ENCODE assay signal across 8 cellular contexts in genomic region chr9:110404473-110404872, GRCh38.
"Had no signal": no experiment of that assay in that cellular context is flagged by ENCODE, and none has a peak within 500 bp of the region (broad histone marks: within the 10 kb centered on the region; RNA-seq: fewer than 3 reads in every experiment).

No MANE protein-coding gene starts in this region.

- DNase-seq: GDM1, GF-D8 had no signal

- H3K4me3 ChIP-seq: GM12878 had no signal

- ATAC-seq: GM12878 had no signal

- FAIRE-seq: G401.6, GM12878, GM12891, GM12892, GM18507, GM19239 had no signal
